ENCODE assay signal across 8 cellular contexts in genomic region chr1:6440198-6441126, GRCh38. TPM values are rescaled to one million over a fixed set of nuclear protein-coding genes. Genes with fewer than 3 reads are reported as not detected.
A peak's percentile ranks its signal among the peaks of the same experiment; 100 is the strongest.
DNase-seq lines count a peak whose midpoint lies in the region; ATAC-seq and TF ChIP-seq lines count a peak whose summit lies in the region.

No MANE protein-coding gene starts in this region.

- H3K27ac Mint-ChIP-seq in activated T-helper 2 cell treated with anti-CD3 and anti-CD28 coated beads, Interferon-gamma antibody, Interleukin-2, Interleukin-4, amounts not matched to agents 10 μg/mL and 5 μg/mL and 100 μg/mL, durations not matched to agents 14 hours and 24 hours and 36 hours: no peak overlapping the region

- H3K9me3 Mint-ChIP-seq in activated T-helper 2 cell treated with anti-CD3 and anti-CD28 coated beads, Interferon-gamma antibody, Interleukin-2, Interleukin-4, amounts not matched to agents 10 μg/mL and 5 μg/mL and 100 μg/mL, durations not matched to agents 14 hours and 24 hours and 36 hours: no peaks in the 10 kb centered on the region

- H3K4me1 ChIP-seq in NT2/D1 (ENCODE audit: insufficient read depth, insufficient read length): peaks cover 14% of the 10 kb centered on the region
- peaks cover 0 to 9% of the 10 kb centered on the region in 2 donors for H3K4me1 ChIP-seq in right atrium auricular region

- H3K27me3 Mint-ChIP-seq in activated T-helper 2 cell treated with anti-CD3 and anti-CD28 coated beads, Interferon-gamma antibody, Interleukin-2, Interleukin-4, amounts not matched to agents 10 μg/mL and 5 μg/mL and 100 μg/mL, durations not matched to agents 14 hours and 24 hours and 36 hours (ENCODE audit: low read depth): peaks cover 27% of the 10 kb centered on the region

- no peak overlapping the region for H3K27ac ChIP-seq in right atrium auricular region

- peak; percentile 23 to 52 for TF ChIP-seq CTCF in right atrium auricular region (IDR thresholded peaks at IDR 0.05)

- H3K4me3 ChIP-seq in NT2/D1 (ENCODE audit: insufficient read length, low read depth): peak overlapping the region; percentile 43
- H3K4me3 ChIP-seq in right atrium auricular region: peak overlapping the region in 1 of 2 donors; percentile 30

- no peaks in the 10 kb centered on the region for H3K36me3 Mint-ChIP-seq in activated T-helper 2 cell treated with anti-CD3 and anti-CD28 coated beads, Interferon-gamma antibody, Interleukin-2, Interleukin-4, amounts not matched to agents 10 μg/mL and 5 μg/mL and 100 μg/mL, durations not matched to agents 14 hours and 24 hours and 36 hours (ENCODE audit: low read depth)

- peak overlapping the region; percentile 74 for H3K9ac ChIP-seq in NT2/D1 (ENCODE audit: insufficient read length, low read depth)

- H3K27me3 ChIP-seq in NT2/D1 (ENCODE audit: insufficient read depth, insufficient read length) (peaks cover 9% of the 10 kb centered on the region), right atrium auricular region (peaks cover 3 to 11% of the 10 kb centered on the region in 2 donors)

- H3K9me3 ChIP-seq in NT2/D1 (ENCODE audit: insufficient read depth, low read length): no peaks in the 10 kb centered on the region
- H3K9me3 ChIP-seq in right atrium auricular region: no peaks in the 10 kb centered on the region

- H3K4me3 Mint-ChIP-seq in activated T-helper 2 cell treated with anti-CD3 and anti-CD28 coated beads, Interferon-gamma antibody, Interleukin-2, Interleukin-4, amounts not matched to agents 10 μg/mL and 5 μg/mL and 100 μg/mL, durations not matched to agents 14 hours and 24 hours and 36 hours (ENCODE audit: low read depth): no peak overlapping the region

- H3K36me3 ChIP-seq in NT2/D1 (ENCODE audit: insufficient read depth, insufficient read length, low read length) (no peaks in the 10 kb centered on the region), right atrium auricular region (no peaks in the 10 kb centered on the region)

- DNase-seq in NCI-H82 (lab: John Stamatoyannopoulos, UW) (peak; percentile 88), NCI-H82 treated with DMSO at 0.1 percent for 48 hours (lab: John Stamatoyannopoulos, UW; ENCODE audit: unreplicated experiment) (no peak), NT2/D1 (ENCODE audit: low read depth, low spot score) (no peak), right atrium auricular region (ENCODE audit: low spot score) (no peak), NCI-H2107 treated with DMSO at 0.1 percent for 48 hours (lab: John Stamatoyannopoulos, UW; ENCODE audit: unreplicated experiment) (no peak)
- peak; percentile 71 for DNase-seq in activated T-helper 2 cell treated with anti-CD3 and anti-CD28 coated beads, Interferon-gamma antibody, Interleukin-2, Interleukin-4, amounts not matched to agents 10 μg/mL and 5 μg/mL and 100 μg/mL, durations not matched to agents 14 hours and 24 hours and 36 hours (ENCODE audit: low spot score)
- peak; percentile 58 for DNase-seq in stimulated activated CD4-positive, alpha-beta T cell treated with anti-CD3 and anti-CD28 coated beads, Interleukin-2, amount 100 ng/mL, for 4 hours (ENCODE audit: low read depth)

- intact Hi-C loops in activated T-helper 2 cell treated with anti-CD3 and anti-CD28 coated beads, Interferon-gamma antibody, Interleukin-2, Interleukin-4, amounts not matched to agents 10 μg/mL and 5 μg/mL and 100 μg/mL, durations not matched to agents 14 hours and 24 hours and 36 hours (cut with micrococcal nuclease): no loop called here

- H3K4me1 Mint-ChIP-seq in activated T-helper 2 cell treated with anti-CD3 and anti-CD28 coated beads, Interferon-gamma antibody, Interleukin-2, Interleukin-4, amounts not matched to agents 10 μg/mL and 5 μg/mL and 100 μg/mL, durations not matched to agents 14 hours and 24 hours and 36 hours (ENCODE audit: low read depth): peaks cover 3% of the 10 kb centered on the region

- ATAC-seq in HG03196 (IDR thresholded peaks at IDR 0.05; ENCODE audit: unreplicated experiment): no peak

RNA-seq across cellular contexts. Expression of gene ESPN, which starts 15.9 kb away (rescaled TPM):
- 0.87 and 1.0 TPM in 2 replicates for total RNA-seq in activated T-helper 2 cell treated with anti-CD3 and anti-CD28 coated beads, Interferon-gamma antibody, Interleukin-2, Interleukin-4, amounts not matched to agents 10 μg/mL and 5 μg/mL and 100 μg/mL, durations not matched to agents 14 hours and 24 hours and 36 hours
- under 1 TPM in 1 of 2 donors, not detected in 1; 0.47 TPM for total RNA-seq in right atrium auricular region

RNA-seq across cellular contexts. Expression of gene HES2, which starts 20.7 kb away (rescaled TPM):
- 0.21 and 0.51 TPM in 2 replicates for total RNA-seq in activated T-helper 2 cell treated with anti-CD3 and anti-CD28 coated beads, Interferon-gamma antibody, Interleukin-2, Interleukin-4, amounts not matched to agents 10 μg/mL and 5 μg/mL and 100 μg/mL, durations not matched to agents 14 hours and 24 hours and 36 hours
- total RNA-seq in right atrium auricular region: not detected

RNA-seq across cellular contexts. Expression of gene TNFRSF25, which starts 25.5 kb away (rescaled TPM):
- total RNA-seq in activated T-helper 2 cell treated with anti-CD3 and anti-CD28 coated beads, Interferon-gamma antibody, Interleukin-2, Interleukin-4, amounts not matched to agents 10 μg/mL and 5 μg/mL and 100 μg/mL, durations not matched to agents 14 hours and 24 hours and 36 hours: 88.0 and 89.7 TPM in 2 replicates
- 1 to 10 TPM; 4.4 to 7.4 TPM for total RNA-seq in right atrium auricular region

RNA-seq across cellular contexts. Expression of gene ACOT7, which starts 46.9 kb away (rescaled TPM):
- 128 and 132 TPM in 2 replicates for total RNA-seq in activated T-helper 2 cell treated with anti-CD3 and anti-CD28 coated beads, Interferon-gamma antibody, Interleukin-2, Interleukin-4, amounts not matched to agents 10 μg/mL and 5 μg/mL and 100 μg/mL, durations not matched to agents 14 hours and 24 hours and 36 hours
- 10 to 100 TPM in 1 of 2 donors, 1 to 10 TPM in 1; 6.6 to 10.7 TPM for total RNA-seq in right atrium auricular region

RNA-seq across cellular contexts. Expression of gene PLEKHG5, which starts 51.0 kb away (rescaled TPM):
- total RNA-seq in activated T-helper 2 cell treated with anti-CD3 and anti-CD28 coated beads, Interferon-gamma antibody, Interleukin-2, Interleukin-4, amounts not matched to agents 10 μg/mL and 5 μg/mL and 100 μg/mL, durations not matched to agents 14 hours and 24 hours and 36 hours: 1.1 and 1.6 TPM in 2 replicates
- 1 to 10 TPM; 7.0 to 7.9 TPM for total RNA-seq in right atrium auricular region

Comparison
In these comparisons a context has a peak if more than half of its experiments do, and no peak if none do; other contexts are left out.
1. DNase-seq: peak in NCI-H82 (single experiment), activated T-helper 2 cell treated with anti-CD3 and anti-CD28 coated beads, Interferon-gamma antibody, Interleukin-2, Interleukin-4, amounts not matched to agents 10 μg/mL and 5 μg/mL and 100 μg/mL, durations not matched to agents 14 hours and 24 hours and 36 hours (single experiment) and stimulated activated CD4-positive, alpha-beta T cell treated with anti-CD3 and anti-CD28 coated beads, Interleukin-2, amount 100 ng/mL, for 4 hours (single experiment); none in NCI-H82 treated with DMSO at 0.1 percent for 48 hours (single experiment), NT2/D1 (single experiment), right atrium auricular region (single experiment) and NCI-H2107 treated with DMSO at 0.1 percent for 48 hours (single experiment).
2. RNA of gene TNFRSF25, which starts 25.5 kb away (total RNA-seq): 88.0 to 89.7 TPM in activated T-helper 2 cell treated with anti-CD3 and anti-CD28 coated beads, Interferon-gamma antibody, Interleukin-2, Interleukin-4, amounts not matched to agents 10 μg/mL and 5 μg/mL and 100 μg/mL, durations not matched to agents 14 hours and 24 hours and 36 hours; 4.4 to 7.4 TPM in right atrium auricular region; every median in the first group is over 10 times any median in the second.